Comparison of ENCODE assay signal across 26 cellular contexts in genomic region chr4:141124224-141124623, GRCh38. TPM values are rescaled to one million over a fixed set of nuclear protein-coding genes. Genes with fewer than 3 reads are reported as not detected.
"Had no signal": no experiment of that assay in that cellular context is flagged by ENCODE, and none has a peak within 500 bp of the region (broad histone marks: within the 10 kb centered on the region; RNA-seq: fewer than 3 reads in every experiment).

No MANE protein-coding gene starts in this region.

- H2AFZ ChIP-seq: parathyroid adenoma had no signal

- H3K27ac ChIP-seq: breast epithelium, parathyroid adenoma, psoas muscle, right atrium auricular region, suprapubic skin, tibial artery, upper lobe of right lung had no signal

- H3K9me3 ChIP-seq: breast epithelium, esophagus muscularis mucosa, psoas muscle, right atrium auricular region, suprapubic skin, tibial artery, upper lobe of right lung had no signal

- H3K4me3 ChIP-seq: breast epithelium, esophagus muscularis mucosa, psoas muscle, right atrium auricular region, suprapubic skin, tibial artery, upper lobe of right lung had no signal

- H3K4me1 ChIP-seq: breast epithelium, parathyroid adenoma, suprapubic skin, upper lobe of right lung had no signal

- H3K27me3 ChIP-seq: breast epithelium, esophagus muscularis mucosa, right atrium auricular region, suprapubic skin, tibial artery had no signal

- H3K9me3 Mint-ChIP-seq: activated CD4-positive, alpha-beta T cell treated with anti-CD3 and anti-CD28 coated beads, Interleukin-2, amount 10 ng/mL, durations not matched to agents 7 days and 5 days; activated CD8-positive, alpha-beta T cell treated with anti-CD3 and anti-CD28 coated beads for 36 hours; activated naive CD4-positive, alpha-beta T cell treated with anti-CD3 and anti-CD28 coated beads, Interleukin-2, amount 50 U/mL, for 24 hours; activated naive CD8-positive, alpha-beta T cell treated with anti-CD3 and anti-CD28 coated beads, Interleukin-2, amount 50 U/mL, for 24 hours; activated T-cell treated with anti-CD3 and anti-CD28 coated beads, Interleukin-2, amount 50 U/mL, for 4 hours; activated T-helper 2 cell treated with anti-CD3 and anti-CD28 coated beads, Interferon-gamma antibody, Interleukin-2, Interleukin-4, amounts not matched to agents 10 μg/mL and 5 μg/mL and 100 μg/mL, durations not matched to agents 14 hours and 24 hours and 36 hours; dendritic cell treated with granulocyte-macrophage colony-stimulating factor and Interleukin-4, amounts not matched to agents 40 ng/mL and 50 ng/mL, for 4 days; neural crest cell had no signal

- H3K27ac Mint-ChIP-seq: activated CD4-positive, alpha-beta T cell treated with anti-CD3 and anti-CD28 coated beads, Interleukin-2, amount 10 ng/mL, durations not matched to agents 7 days and 5 days; activated CD8-positive, alpha-beta T cell treated with anti-CD3 and anti-CD28 coated beads for 36 hours; activated naive CD4-positive, alpha-beta T cell treated with anti-CD3 and anti-CD28 coated beads, Interleukin-2, amount 50 U/mL, for 24 hours; activated naive CD8-positive, alpha-beta T cell treated with anti-CD3 and anti-CD28 coated beads, Interleukin-2, amount 50 U/mL, for 24 hours; activated T-helper 2 cell treated with anti-CD3 and anti-CD28 coated beads, Interferon-gamma antibody, Interleukin-2, Interleukin-4, amounts not matched to agents 10 μg/mL and 5 μg/mL and 100 μg/mL, durations not matched to agents 14 hours and 24 hours and 36 hours; dendritic cell treated with granulocyte-macrophage colony-stimulating factor and Interleukin-4, amounts not matched to agents 40 ng/mL and 50 ng/mL, for 4 days; naive thymus-derived CD8-positive, alpha-beta T cell had no signal

- DNase-seq: activated CD4-positive, alpha-beta T cell treated with anti-CD3 and anti-CD28 coated beads, Interleukin-2, amount 10 ng/mL, durations not matched to agents 7 days and 5 days; activated CD4-positive, CD25-positive, alpha-beta regulatory T cell treated with anti-CD3 and anti-CD28 coated beads, Interleukin-2, amount 50 U/mL, for 72 hours; activated CD8-positive, alpha-beta T cell treated with anti-CD3 and anti-CD28 coated beads for 36 hours; activated naive CD8-positive, alpha-beta T cell treated with anti-CD3 and anti-CD28 coated beads, Interleukin-2, amount 50 U/mL, for 24 hours; activated T-cell treated with anti-CD3 and anti-CD28 coated beads, Interleukin-2, amount 50 U/mL, for 4 hours; aorta; central memory CD4-positive, alpha-beta T cell; foreskin melanocyte; naive thymus-derived CD8-positive, alpha-beta T cell; nucleus accumbens; psoas muscle; stimulated activated CD4-positive, alpha-beta T cell treated with anti-CD3 and anti-CD28 coated beads, Interleukin-15, amount 100 ng/mL, for 24 hours; stimulated activated CD4-positive, alpha-beta T cell treated with anti-CD3 and anti-CD28 coated beads, Interleukin-2, amount 100 ng/mL, for 24 hours; stimulated activated naive CD4-positive, alpha-beta T cell; T-helper 2 cell; tibial artery; upper lobe of right lung had no signal

- H3K9ac ChIP-seq: parathyroid adenoma had no signal

- H3K4me3 Mint-ChIP-seq: activated CD4-positive, alpha-beta T cell treated with anti-CD3 and anti-CD28 coated beads, Interleukin-2, amount 10 ng/mL, durations not matched to agents 7 days and 5 days; activated CD8-positive, alpha-beta T cell treated with anti-CD3 and anti-CD28 coated beads for 36 hours; activated naive CD4-positive, alpha-beta T cell treated with anti-CD3 and anti-CD28 coated beads, Interleukin-2, amount 50 U/mL, for 24 hours; activated naive CD8-positive, alpha-beta T cell treated with anti-CD3 and anti-CD28 coated beads, Interleukin-2, amount 50 U/mL, for 24 hours; activated T-cell treated with anti-CD3 and anti-CD28 coated beads, Interleukin-2, amount 50 U/mL, for 4 hours; dendritic cell treated with granulocyte-macrophage colony-stimulating factor and Interleukin-4, amounts not matched to agents 40 ng/mL and 50 ng/mL, for 4 days; naive thymus-derived CD8-positive, alpha-beta T cell; neural crest cell had no signal

- H3K4me1 Mint-ChIP-seq: activated naive CD4-positive, alpha-beta T cell treated with anti-CD3 and anti-CD28 coated beads, Interleukin-2, amount 50 U/mL, for 24 hours; activated naive CD8-positive, alpha-beta T cell treated with anti-CD3 and anti-CD28 coated beads, Interleukin-2, amount 50 U/mL, for 24 hours; naive thymus-derived CD8-positive, alpha-beta T cell had no signal

- H3K36me3 Mint-ChIP-seq: activated naive CD4-positive, alpha-beta T cell treated with anti-CD3 and anti-CD28 coated beads, Interleukin-2, amount 50 U/mL, for 24 hours; naive thymus-derived CD8-positive, alpha-beta T cell had no signal

- H3K36me3 ChIP-seq: breast epithelium, esophagus muscularis mucosa, right atrium auricular region, suprapubic skin, tibial artery, upper lobe of right lung had no signal

RNA-seq across cellular contexts. Expression of gene RNF150, which starts 9.0 kb away (rescaled TPM):
- total RNA-seq: naive thymus-derived CD8-positive, alpha-beta T cell had no signal
- polyA plus RNA-seq: naive thymus-derived CD8-positive, alpha-beta T cell had no signal
